ENCODE assay signal across 14 cellular contexts in genomic region chr1:172638249-172638648, GRCh38. TPM values are rescaled to one million over a fixed set of nuclear protein-coding genes. Genes with fewer than 3 reads are reported as not detected.
DNase-seq lines count a peak whose midpoint lies in the region; ATAC-seq and TF ChIP-seq lines count a peak whose summit lies in the region.
"Had no signal": no experiment of that assay in that cellular context is flagged by ENCODE, and none has a peak within 500 bp of the region (broad histone marks: within the 10 kb centered on the region; RNA-seq: fewer than 3 reads in every experiment).

No MANE protein-coding gene starts in this region.

- H4K20me1 ChIP-seq in fibroblast of lung (ENCODE audit: control insufficient read depth, extremely low read depth, insufficient read depth, low read length), result no peaks in the 10 kb centered on the region

- H3K4me1 Mint-ChIP-seq in activated naive CD4-positive, alpha-beta T cell treated with anti-CD3 and anti-CD28 coated beads for 36 hours (ENCODE audit: low read depth), result peaks cover 64% of the 10 kb centered on the region
- H3K4me1 Mint-ChIP-seq in activated CD4-positive, alpha-beta memory T cell treated with anti-CD3 and anti-CD28 coated beads, Interleukin-2, amount 10 ng/mL, durations not matched to agents 7 days and 5 days, result peaks cover 57% of the 10 kb centered on the region
- H3K4me1 Mint-ChIP-seq in stimulated activated naive CD8-positive, alpha-beta T cell treated with anti-CD3 and anti-CD28 coated beads, Interleukin-15, Interleukin-2, amounts not matched to agents 100 ng/mL and 50 ng/mL, for 24 hours (ENCODE audit: low read depth), result peaks cover 70% of the 10 kb centered on the region

- no peak overlapping the region for H2AFZ ChIP-seq in fibroblast of lung (ENCODE audit: low read length)

- no peak overlapping the region for H3K9ac ChIP-seq in fibroblast of lung (ENCODE audit: insufficient read depth, low read length)

- DNase-seq in activated naive CD4-positive, alpha-beta T cell treated with anti-CD3 and anti-CD28 coated beads for 36 hours, result no peak
- DNase-seq in activated naive CD4-positive, alpha-beta T cell treated with Interleukin-2 at 50 U/mL for 16 hours, result no peak
- DNase-seq in activated CD4-positive, alpha-beta memory T cell treated with anti-CD3 and anti-CD28 coated beads, Interleukin-2, amount 10 ng/mL, durations not matched to agents 7 days and 5 days, result no peak
- DNase-seq in fibroblast of lung (ENCODE audit: low read depth in 2 of 2), result no peak
- no peak for DNase-seq in T1000 (lab: John Stamatoyannopoulos, UW)
- DNase-seq: amygdala, DMS79 treated with DMSO at 0.1 percent for 48 hours, NCI-H1417, NCI-H510A treated with DMSO at 0.1 percent for 48 hours, posterior cingulate gyrus had no signal

- H3K4me1 ChIP-seq in fibroblast of lung (ENCODE audit: control insufficient read depth, extremely low read depth, insufficient read depth, low read length), result peaks cover 13% of the 10 kb centered on the region

- intact Hi-C loops in activated naive CD4-positive, alpha-beta T cell treated with anti-CD3 and anti-CD28 coated beads for 36 hours (cut with micrococcal nuclease), result loop anchor here (1.0 to 10.0 kb wide), 4 partner anchors 237 to 1517 kb away; partner anchors contain the start of genes RABGAP1L and TNFSF4

- no peak for ATAC-seq in HG03025 (IDR thresholded peaks at IDR 0.05; ENCODE audit: low FRiP score, unreplicated experiment)
- no peak for ATAC-seq in GM21529 (IDR thresholded peaks at IDR 0.05; ENCODE audit: unreplicated experiment)

- no peaks in the 10 kb centered on the region for H3K9me3 ChIP-seq in fibroblast of lung (ENCODE audit: control insufficient read depth, insufficient read depth, low read depth, low read length)

- no peaks in the 10 kb centered on the region for H3K36me3 ChIP-seq in fibroblast of lung (ENCODE audit: control insufficient read depth, insufficient read depth, low read length)

- H3K27ac Mint-ChIP-seq in activated naive CD4-positive, alpha-beta T cell treated with anti-CD3 and anti-CD28 coated beads for 36 hours, result peak overlapping the region; percentile 93
- peak overlapping the region; percentile 86 for H3K27ac Mint-ChIP-seq in activated CD4-positive, alpha-beta memory T cell treated with anti-CD3 and anti-CD28 coated beads, Interleukin-2, amount 10 ng/mL, durations not matched to agents 7 days and 5 days
- H3K27ac Mint-ChIP-seq in stimulated activated naive CD8-positive, alpha-beta T cell treated with anti-CD3 and anti-CD28 coated beads, Interleukin-15, Interleukin-2, amounts not matched to agents 100 ng/mL and 50 ng/mL, for 24 hours, result peak overlapping the region; percentile 100

- H3K27ac ChIP-seq in fibroblast of lung (ENCODE audit: insufficient read depth, low read length), result peak overlapping the region; percentile 63

- CTCF ChIA-PET in activated naive CD4-positive, alpha-beta T cell treated with anti-CD3 and anti-CD28 coated beads for 36 hours (lab: Charles Lee), result interaction anchor here (0.9 to 2.5 kb wide), 3 partner anchors 22 to 88 kb away, joined by 3 to 8 read pairs (median 5); no protein-coding TSS in a partner anchor
- CTCF ChIA-PET in activated CD4-positive, alpha-beta memory T cell treated with anti-CD3 and anti-CD28 coated beads, Interleukin-2, amount 10 ng/mL, durations not matched to agents 7 days and 5 days (lab: Charles Lee), result interaction anchor here (2.6 kb wide), 1 partner anchor 22 kb away, joined by 7 read pairs; no protein-coding TSS in a partner anchor

- peak overlapping the region; percentile 64 for H3K4me2 ChIP-seq in fibroblast of lung (ENCODE audit: extremely low read depth, insufficient read depth, low read length)

- H3K9me3 Mint-ChIP-seq in activated naive CD4-positive, alpha-beta T cell treated with anti-CD3 and anti-CD28 coated beads for 36 hours, result peaks cover 13% of the 10 kb centered on the region
- H3K9me3 Mint-ChIP-seq in activated CD4-positive, alpha-beta memory T cell treated with anti-CD3 and anti-CD28 coated beads, Interleukin-2, amount 10 ng/mL, durations not matched to agents 7 days and 5 days, result peaks cover 7% of the 10 kb centered on the region
- H3K9me3 Mint-ChIP-seq in stimulated activated naive CD8-positive, alpha-beta T cell treated with anti-CD3 and anti-CD28 coated beads, Interleukin-15, Interleukin-2, amounts not matched to agents 100 ng/mL and 50 ng/mL, for 24 hours, result peaks cover 8% of the 10 kb centered on the region

- peaks cover 9% of the 10 kb centered on the region for H3K27me3 Mint-ChIP-seq in activated naive CD4-positive, alpha-beta T cell treated with anti-CD3 and anti-CD28 coated beads for 36 hours (ENCODE audit: low read depth)
- peaks cover 50% of the 10 kb centered on the region for H3K27me3 Mint-ChIP-seq in activated CD4-positive, alpha-beta memory T cell treated with anti-CD3 and anti-CD28 coated beads, Interleukin-2, amount 10 ng/mL, durations not matched to agents 7 days and 5 days
- H3K27me3 Mint-ChIP-seq in stimulated activated naive CD8-positive, alpha-beta T cell treated with anti-CD3 and anti-CD28 coated beads, Interleukin-15, Interleukin-2, amounts not matched to agents 100 ng/mL and 50 ng/mL, for 24 hours, result no peaks in the 10 kb centered on the region

- no peak overlapping the region for H3K4me3 ChIP-seq in fibroblast of lung (replicated peaks in 1 of 4; ENCODE audit: control extremely low read depth in 1 of 4, insufficient read depth in 1 of 4, low read depth in 3 of 4, low read length in 4 of 4)

- POLR2A ChIA-PET in activated CD4-positive, alpha-beta memory T cell treated with anti-CD3 and anti-CD28 coated beads, Interleukin-2, amount 10 ng/mL, durations not matched to agents 7 days and 5 days (lab: Charles Lee), result interaction anchor here (0.7 to 3.1 kb wide), 6 partner anchors 25 to 89 kb away, joined by 3 to 12 read pairs (median 7); no protein-coding TSS in a partner anchor

- H3K36me3 Mint-ChIP-seq in activated naive CD4-positive, alpha-beta T cell treated with anti-CD3 and anti-CD28 coated beads for 36 hours (ENCODE audit: low read depth), result peaks cover 2% of the 10 kb centered on the region
- peaks cover 4% of the 10 kb centered on the region for H3K36me3 Mint-ChIP-seq in activated CD4-positive, alpha-beta memory T cell treated with anti-CD3 and anti-CD28 coated beads, Interleukin-2, amount 10 ng/mL, durations not matched to agents 7 days and 5 days (ENCODE audit: low read depth)
- H3K36me3 Mint-ChIP-seq in stimulated activated naive CD8-positive, alpha-beta T cell treated with anti-CD3 and anti-CD28 coated beads, Interleukin-15, Interleukin-2, amounts not matched to agents 100 ng/mL and 50 ng/mL, for 24 hours (ENCODE audit: low read depth), result peaks cover 11% of the 10 kb centered on the region

- no peaks in the 10 kb centered on the region for H3K27me3 ChIP-seq in fibroblast of lung (ENCODE audit: control insufficient read depth, insufficient read depth, low read length)

- no peaks in the 10 kb centered on the region for H3K79me2 ChIP-seq in fibroblast of lung (ENCODE audit: control insufficient read depth, insufficient read depth, low read length)

- TF ChIP-seq CTCF in fibroblast of lung (conservative IDR thresholded peaks at IDR 0.05 in 1 of 2, IDR thresholded peaks at IDR 0.05 in 1 of 2; ENCODE audit: low read depth in 1 of 2, low read length in 2 of 2), result no peak

- no peak overlapping the region for H3K4me3 Mint-ChIP-seq in activated naive CD4-positive, alpha-beta T cell treated with anti-CD3 and anti-CD28 coated beads for 36 hours
- peak overlapping the region; percentile 59 for H3K4me3 Mint-ChIP-seq in activated CD4-positive, alpha-beta memory T cell treated with anti-CD3 and anti-CD28 coated beads, Interleukin-2, amount 10 ng/mL, durations not matched to agents 7 days and 5 days
- peak overlapping the region; percentile 74 for H3K4me3 Mint-ChIP-seq in stimulated activated naive CD8-positive, alpha-beta T cell treated with anti-CD3 and anti-CD28 coated beads, Interleukin-15, Interleukin-2, amounts not matched to agents 100 ng/mL and 50 ng/mL, for 24 hours

RNA-seq across cellular contexts. Expression of gene FASLG, which starts 20.7 kb away (rescaled TPM):
- total RNA-seq in activated naive CD4-positive, alpha-beta T cell treated with anti-CD3 and anti-CD28 coated beads for 36 hours, result under 1 TPM; 0.31 to 0.67 TPM
- 1 to 10 TPM; 3.6 to 3.9 TPM for total RNA-seq in activated CD4-positive, alpha-beta memory T cell treated with anti-CD3 and anti-CD28 coated beads, Interleukin-2, amount 10 ng/mL, durations not matched to agents 7 days and 5 days
- not detected in 2 replicates for total RNA-seq in fibroblast of lung
- polyA plus RNA-seq in fibroblast of lung, result not detected in 2 replicates
- not detected in 2 replicates for polyA plus RNA-seq in fibroblast of lung (2012)
- not detected in 2 replicates for polyA minus RNA-seq in fibroblast of lung (ENCODE audit: low replicate concordance)
- total RNA-seq: dermis microvascular lymphatic vessel endothelial cell had no signal
